In the genomic region with DNA sequence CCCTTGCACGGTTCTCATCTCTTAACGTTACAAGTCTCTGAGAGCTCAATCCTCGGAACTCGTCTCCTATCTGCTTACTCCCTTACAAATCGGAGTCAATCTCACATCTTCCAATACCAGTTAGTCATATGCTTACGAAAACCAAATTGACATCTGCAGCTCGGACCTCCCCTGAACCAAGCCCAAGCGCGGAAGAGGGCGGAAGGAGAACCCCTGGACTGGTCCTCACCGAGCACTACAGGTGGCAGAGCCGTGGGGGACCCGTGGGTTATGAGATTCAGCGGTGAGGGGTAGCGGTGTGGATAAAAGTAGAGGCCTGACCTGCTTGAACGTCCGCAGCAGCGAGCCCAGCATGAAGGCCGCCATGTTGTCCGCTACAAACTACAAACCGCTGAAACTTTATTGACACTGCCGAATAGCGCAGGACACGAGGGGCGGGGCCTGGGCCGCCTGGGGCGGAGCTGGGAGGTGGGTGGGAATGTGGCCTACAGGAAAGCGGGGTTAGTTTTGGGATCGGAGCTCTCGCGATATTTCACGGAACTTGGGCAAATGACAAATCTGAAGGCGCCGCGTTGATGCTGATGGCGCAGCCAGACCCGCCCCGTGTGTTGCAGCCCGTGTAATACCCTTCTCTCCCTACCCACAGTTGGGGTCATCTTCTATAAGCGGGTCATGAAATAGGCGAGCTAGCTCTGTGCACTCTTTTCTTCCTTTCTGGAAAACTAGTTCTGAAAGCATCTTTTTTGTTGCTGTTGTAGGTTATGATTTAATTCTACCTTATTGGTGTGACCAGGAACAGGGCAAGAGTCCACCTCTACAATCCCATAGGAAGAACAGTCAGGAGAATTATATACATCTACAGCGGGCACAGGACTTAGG, we compare ENCODE assay signal across 8 cellular contexts. TPM values are rescaled to one million over a fixed set of nuclear protein-coding genes. Genes with fewer than 3 reads are reported as not detected.
DNase-seq lines count a peak whose midpoint lies in the region; ATAC-seq, FAIRE-seq and TF ChIP-seq lines count a peak whose summit lies in the region.

TSS of gene MRPS14 (minus strand) at position 383 of the 879 bp plus-strand sequence. CDS start at position 366, 17 bp downstream.

- no peaks in the 10 kb centered on the region; the same call in 1 of the 2 replicates for H3K9me3 ChIP-seq in Loucy (ENCODE audit: insufficient read depth, low read depth, low read length)

- H3K27me3 Mint-ChIP-seq in natural killer cell treated with Interleukin-12 subunit alpha and Interleukin-12 subunit beta and Interleukin-15 and Interleukin-18, amount 100 ng/mL, for 72 hours, result no peaks in the 10 kb centered on the region

- no peak for TF ChIP-seq CTCF in Loucy (conservative IDR thresholded peaks at IDR 0.05; ENCODE audit: low read length)
- TF ChIP-seq CTCF in fibroblast of pulmonary artery (IDR thresholded peaks at IDR 0.05; ENCODE audit: low read length, missing control alignments), result no peak

- H3K9me2 ChIP-seq in Loucy (replicated peaks; ENCODE audit: low read depth, low read length), result no peaks in the 10 kb centered on the region

- peak within 1 kb of the TSS; percentile 95 for H3K9ac ChIP-seq in Loucy (ENCODE audit: low read depth, low read length, poor library complexity, severe bottlenecking)

- peak within 1 kb of the TSS; percentile 97 for H3K4me3 Mint-ChIP-seq in natural killer cell treated with Interleukin-12 subunit alpha and Interleukin-12 subunit beta and Interleukin-15 and Interleukin-18, amount 100 ng/mL, for 72 hours

- FAIRE-seq in H54 (lab: Jason Lieb, UNC), result peak; percentile 99

- H3K9me3 Mint-ChIP-seq in natural killer cell treated with Interleukin-12 subunit alpha and Interleukin-12 subunit beta and Interleukin-15 and Interleukin-18, amount 100 ng/mL, for 72 hours, result no peaks in the 10 kb centered on the region

- H3K27ac Mint-ChIP-seq in natural killer cell treated with Interleukin-12 subunit alpha and Interleukin-12 subunit beta and Interleukin-15 and Interleukin-18, amount 100 ng/mL, for 72 hours, result peak within 1 kb of the TSS; percentile 81 to 88

- H3K4me3 ChIP-seq in Loucy (ENCODE audit: low read length, poor library complexity, severe bottlenecking), result peak within 1 kb of the TSS; percentile 98
- H3K4me3 ChIP-seq in fibroblast of pulmonary artery (replicated peaks; ENCODE audit: low read depth, low read length), result peak within 1 kb of the TSS; percentile 87

- ATAC-seq in natural killer cell treated with Interleukin-12 subunit alpha and Interleukin-12 subunit beta and Interleukin-15 and Interleukin-18, amount 100 ng/mL, for 72 hours, result peak; percentile 96 to 97
- peak; percentile 94 for ATAC-seq in stimulated activated naive CD8-positive, alpha-beta T cell treated with anti-CD3 and anti-CD28 coated beads, Interleukin-15, Interleukin-2, amounts not matched to agents 100 U/mL and 50 U/mL, for 24 hours

- no peaks in the 10 kb centered on the region for H3F3A ChIP-seq in Loucy (ENCODE audit: low read depth)

- H3K79me2 ChIP-seq in Loucy (ENCODE audit: insufficient read depth, low read length), result peaks cover 26% of the 10 kb centered on the region

- H3K36me3 ChIP-seq in Loucy (ENCODE audit: insufficient read depth, low read length), result peaks cover 1% of the 10 kb centered on the region; the same call in 1 of the 2 replicates

- peaks cover 21 to 35% of the 10 kb centered on the region in 2 donors for H3K4me1 Mint-ChIP-seq in natural killer cell treated with Interleukin-12 subunit alpha and Interleukin-12 subunit beta and Interleukin-15 and Interleukin-18, amount 100 ng/mL, for 72 hours (ENCODE audit: low read depth in 2 of 2)

- peaks cover 17% of the 10 kb centered on the region for H3K36me3 Mint-ChIP-seq in natural killer cell treated with Interleukin-12 subunit alpha and Interleukin-12 subunit beta and Interleukin-15 and Interleukin-18, amount 100 ng/mL, for 72 hours

- H2AFZ ChIP-seq in Loucy (ENCODE audit: low read length), result peak within 1 kb of the TSS; percentile 89

- peaks cover 18% of the 10 kb centered on the region for H4K20me1 ChIP-seq in Loucy (ENCODE audit: insufficient read depth, low read length, poor library complexity, severe bottlenecking)

- H3K4me2 ChIP-seq in Loucy (ENCODE audit: low read depth, low read length, poor library complexity, severe bottlenecking), result peak within 1 kb of the TSS; percentile 99

- DNase-seq in ELF-1 (ENCODE audit: low read depth, low spot score), result peak; percentile 99
- peak; percentile 61 for DNase-seq in H54 (ENCODE audit: insufficient read length, low spot score)
- peak; percentile 96 for DNase-seq in activated T-helper 9 cell treated with anti-CD3 and anti-CD28 coated beads, Interleukin-2, amount 50 U/mL, for 16 hours (ENCODE audit: low read depth)
- DNase-seq in fibroblast of pulmonary artery (ENCODE audit: low read depth), result peak; percentile 99
- peak; percentile 97 for DNase-seq in natural killer cell treated with Interleukin-12 subunit alpha and Interleukin-12 subunit beta and Interleukin-15 and Interleukin-18, amount 100 ng/mL, for 72 hours (ENCODE audit: low spot score)
- peak; percentile 98 for DNase-seq in stimulated activated naive CD8-positive, alpha-beta T cell treated with anti-CD3 and anti-CD28 coated beads, Interleukin-15, Interleukin-2, amounts not matched to agents 100 U/mL and 50 U/mL, for 24 hours

- TF ChIP-seq POLR2A in H54 (IDR thresholded peaks at IDR 0.05; ENCODE audit: low read depth, low read length) (peak; percentile 73), Raji (IDR thresholded peaks at IDR 0.05; ENCODE audit: insufficient read depth, low read depth, low read length) (peak; percentile 94)

- no peaks in the 10 kb centered on the region for H3K27me3 ChIP-seq in Loucy (ENCODE audit: insufficient read depth, low read length, poor library complexity, severe bottlenecking)

- peaks cover 17% of the 10 kb centered on the region for H3K4me1 ChIP-seq in Loucy (ENCODE audit: insufficient read depth, low read length, poor library complexity, severe bottlenecking)

RNA-seq across cellular contexts. Expression of gene MRPS14, which starts in this region (rescaled TPM):
- total RNA-seq in natural killer cell treated with Interleukin-12 subunit alpha and Interleukin-12 subunit beta and Interleukin-15 and Interleukin-18, amount 100 ng/mL, for 72 hours, result 10 to 100 TPM; 23.9 to 34.7 TPM

Comparison
In these comparisons a context has a peak if more than half of its experiments do, and no peak if none do; other contexts are left out.
1. Peak in every context shown above with its lines: DNase-seq, ATAC-seq and H3K4me3 ChIP-seq.